ENCODE assay signal across 25 cellular contexts in the genomic region with DNA sequence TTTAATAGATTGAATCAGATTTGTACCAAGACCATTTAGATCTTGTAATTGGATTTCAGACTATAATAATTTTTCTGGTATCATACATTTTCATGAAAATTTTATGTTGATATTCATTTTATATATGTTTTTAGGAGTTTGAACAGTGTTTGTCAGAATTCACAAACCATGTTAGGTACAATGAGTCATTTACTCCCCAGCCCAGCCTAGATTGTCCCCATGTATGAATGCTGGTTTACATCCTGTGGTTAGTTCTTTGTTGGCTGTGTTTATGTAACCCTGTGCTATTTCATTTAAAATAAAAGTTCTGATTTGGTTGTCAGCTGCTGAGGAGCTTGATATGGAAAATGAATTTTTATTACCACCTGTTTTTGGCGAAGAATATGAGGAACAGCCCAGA.
A peak's percentile ranks its signal among the peaks of the same experiment; 100 is the strongest.
DNase-seq lines count a peak whose midpoint lies in the region; ATAC-seq and TF ChIP-seq lines count a peak whose summit lies in the region.
"Had no signal": no experiment of that assay in that cellular context is flagged by ENCODE, and none has a peak within 500 bp of the region (broad histone marks: within the 10 kb centered on the region; RNA-seq: fewer than 3 reads in every experiment).

No MANE protein-coding gene starts in this region.

- H3K4me3 Mint-ChIP-seq in MCF 10A (ENCODE audit: unreplicated experiment) (no peak overlapping the region), immature natural killer cell (peak overlapping the region in 1 of 5 donors; percentile 36)
- no peak overlapping the region for H3K4me3 Mint-ChIP-seq in activated naive CD8-positive, alpha-beta T cell treated with anti-CD3 and anti-CD28 coated beads, Interleukin-2, amount 50 U/mL, for 24 hours
- H3K4me3 Mint-ChIP-seq: endodermal cell, H9, nephron progenitor cell had no signal

- no peak overlapping the region for H3K4me2 ChIP-seq in mammary epithelial cell (ENCODE audit: insufficient read depth, low read depth, low read length)

- peak; percentile 37 for DNase-seq in mammary epithelial cell
- DNase-seq in MCF 10A (ENCODE audit: unreplicated experiment): no peak
- no peak for DNase-seq in activated naive CD8-positive, alpha-beta T cell treated with anti-CD3 and anti-CD28 coated beads, Interleukin-2, amount 50 U/mL, for 24 hours
- peak; percentile 51 for DNase-seq in fibroblast of pulmonary artery (ENCODE audit: low read depth)
- DNase-seq in immature natural killer cell: no peak
- no peak for DNase-seq in substantia nigra (lab: John Stamatoyannopoulos, UW)
- DNase-seq in stimulated activated CD8-positive, alpha-beta memory T cell treated with anti-CD3 and anti-CD28 coated beads, Interleukin-4, amount 100 ng/mL, for 48 hours: no peak
- DNase-seq: activated gamma-delta T cell; DMS 273 treated with DMSO at 0.1 percent for 48 hours; endodermal cell; foreskin melanocyte; H9; left cardiac atrium; midbrain; NCI-H187 treated with DMSO at 0.1 percent for 48 hours; nephron progenitor cell; RPMI8226; stimulated activated CD4-positive, alpha-beta T cell treated with anti-CD3 and anti-CD28 coated beads, Interleukin-4, amount 100 ng/mL, for 24 hours; T-helper 9 cell had no signal

- no peaks in the 10 kb centered on the region for H3K79me2 ChIP-seq in mammary epithelial cell (ENCODE audit: insufficient read depth, low read length)

- H3K36me3 Mint-ChIP-seq in MCF 10A (ENCODE audit: insufficient read depth, unreplicated experiment) (peaks cover 64% of the 10 kb centered on the region), immature natural killer cell (peaks cover 5 to 48% (median 20%) of the 10 kb centered on the region in 3 donors)
- H3K36me3 Mint-ChIP-seq in activated naive CD8-positive, alpha-beta T cell treated with anti-CD3 and anti-CD28 coated beads, Interleukin-2, amount 50 U/mL, for 24 hours (ENCODE audit: low read depth): peaks cover 33% of the 10 kb centered on the region

- BruUV-seq in mammary epithelial cell (replicated peaks; lab: Mats Ljungman, UMichigan): no TSS peak
- BruUV-seq in MCF 10A (replicated peaks; lab: Mats Ljungman, UMichigan): no TSS peak

- no peaks in the 10 kb centered on the region for H3K9me3 ChIP-seq in mammary epithelial cell (replicated peaks; ENCODE audit: insufficient read depth, low read length)
- H3K9me3 ChIP-seq: suprapubic skin had no signal

- intact Hi-C loops in mammary epithelial cell (cut with micrococcal nuclease): no loop called here
- intact Hi-C loops in MCF 10A (cut with micrococcal nuclease): no loop called here

- no peaks in the 10 kb centered on the region for H3K27me3 ChIP-seq in mammary epithelial cell (ENCODE audit: insufficient read depth, low read length)
- H3K27me3 ChIP-seq: suprapubic skin had no signal

- H3K4me1 Mint-ChIP-seq in MCF 10A (ENCODE audit: insufficient read depth, unreplicated experiment) (no peaks in the 10 kb centered on the region), immature natural killer cell (peaks cover under 1 to 6% of the 10 kb centered on the region in 2 donors)
- H3K4me1 Mint-ChIP-seq in activated naive CD8-positive, alpha-beta T cell treated with anti-CD3 and anti-CD28 coated beads, Interleukin-2, amount 50 U/mL, for 24 hours: no peaks in the 10 kb centered on the region
- H3K4me1 Mint-ChIP-seq: endodermal cell, H9, nephron progenitor cell had no signal

- H3K27ac Mint-ChIP-seq in MCF 10A (ENCODE audit: low read depth, unreplicated experiment) (no peak overlapping the region), immature natural killer cell (no peak overlapping the region)
- no peak overlapping the region for H3K27ac Mint-ChIP-seq in activated naive CD8-positive, alpha-beta T cell treated with anti-CD3 and anti-CD28 coated beads, Interleukin-2, amount 50 U/mL, for 24 hours
- H3K27ac Mint-ChIP-seq: endodermal cell, H9, nephron progenitor cell, progenitor cell of endocrine pancreas had no signal

- H3K27ac ChIP-seq in mammary epithelial cell (ENCODE audit: insufficient read depth, low read depth, low read length) (no peak overlapping the region), substantia nigra (ENCODE audit: low read depth, low read length, poor library complexity, severe bottlenecking) (no peak overlapping the region)
- H3K27ac ChIP-seq: suprapubic skin had no signal

- CTCF ChIA-PET in mammary epithelial cell (lab: Charles Lee; ENCODE audit: low non-redundant PET): no interaction called here
- CTCF ChIA-PET in MCF 10A (lab: Yijun Ruan, JAX): no interaction called here

- no peaks in the 10 kb centered on the region for H3K27me3 Mint-ChIP-seq in MCF 10A (ENCODE audit: insufficient read depth, unreplicated experiment)
- no peaks in the 10 kb centered on the region for H3K27me3 Mint-ChIP-seq in activated naive CD8-positive, alpha-beta T cell treated with anti-CD3 and anti-CD28 coated beads, Interleukin-2, amount 50 U/mL, for 24 hours
- H3K27me3 Mint-ChIP-seq in immature natural killer cell (ENCODE audit: low read depth in 3 of 3): no peaks in the 10 kb centered on the region
- H3K27me3 Mint-ChIP-seq: progenitor cell of endocrine pancreas had no signal

- dilution Hi-C loops in mammary epithelial cell (cut with HindIII; ENCODE audit: low sequenced_read_pairs): no loop called here

- in situ Hi-C loops in mammary epithelial cell (cut with MboI; ENCODE audit: low sequenced_read_pairs in 2 of 2): no loop called here

- peaks cover 3% of the 10 kb centered on the region for H3K4me1 ChIP-seq in mammary epithelial cell (ENCODE audit: insufficient read depth, low read length)
- H3K4me1 ChIP-seq: suprapubic skin had no signal

- no peaks in the 10 kb centered on the region for H4K20me1 ChIP-seq in mammary epithelial cell (ENCODE audit: insufficient read depth, low read length)

- H2AFZ ChIP-seq in mammary epithelial cell (ENCODE audit: low read depth, low read length): no peak overlapping the region

- TF ChIP-seq CTCF in mammary epithelial cell (conservative IDR thresholded peaks at IDR 0.05 in 1 of 2, IDR thresholded peaks at IDR 0.05 in 1 of 2; ENCODE audit: extremely low read depth in 1 of 2, insufficient read depth in 1 of 2, low read depth in 1 of 2, low read length in 2 of 2) (no peak), MCF 10A (IDR thresholded peaks at IDR 0.05; ENCODE audit: unreplicated experiment) (no peak), fibroblast of pulmonary artery (IDR thresholded peaks at IDR 0.05; ENCODE audit: low read length, missing control alignments) (no peak)

- WGBS in mammary epithelial cell (ENCODE audit: low coverage, missing lambda C conversion rate): 100% methylated on average over 1 of the region's 1 CpG

- peaks cover 35% of the 10 kb centered on the region for H3K36me3 ChIP-seq in mammary epithelial cell (ENCODE audit: insufficient read depth, low read length)

- ATAC-seq in activated naive CD8-positive, alpha-beta T cell treated with anti-CD3 and anti-CD28 coated beads, Interleukin-2, amount 50 U/mL, for 24 hours: peak; percentile 46
- ATAC-seq in GM21723 (IDR thresholded peaks at IDR 0.05; ENCODE audit: unreplicated experiment): no peak
- ATAC-seq: activated CD4-positive, CD25-positive, alpha-beta regulatory T cell treated with anti-CD3 and anti-CD28 coated beads, Interleukin-2, amount 50 U/mL, for 24 hours; GM12878; left cardiac atrium; SK-N-SH treated with all-trans-retinoic acid at 6 μM for 48 hours had no signal

- H3K4me3 ChIP-seq in mammary epithelial cell (replicated peaks in 1 of 3; ENCODE audit: insufficient read depth in 1 of 3, low read depth in 2 of 3, low read length in 3 of 3): no peak overlapping the region
- H3K4me3 ChIP-seq in fibroblast of pulmonary artery (replicated peaks; ENCODE audit: low read depth, low read length): no peak overlapping the region
- H3K4me3 ChIP-seq: GM12878, suprapubic skin had no signal

- H3K9ac ChIP-seq in mammary epithelial cell (ENCODE audit: insufficient read depth, low read length): no peak overlapping the region

- H3K9me3 Mint-ChIP-seq in MCF 10A (ENCODE audit: unreplicated experiment): no peaks in the 10 kb centered on the region
- no peaks in the 10 kb centered on the region for H3K9me3 Mint-ChIP-seq in activated naive CD8-positive, alpha-beta T cell treated with anti-CD3 and anti-CD28 coated beads, Interleukin-2, amount 50 U/mL, for 24 hours
- H3K9me3 Mint-ChIP-seq in immature natural killer cell: no peaks in the 10 kb centered on the region
- H3K9me3 Mint-ChIP-seq: endodermal cell, H9, nephron progenitor cell had no signal

- POLR2A ChIA-PET in MCF 10A (lab: Yijun Ruan, JAX): no interaction called here

Comparison
In these comparisons a context has a peak if more than half of its experiments do, and no peak if none do; other contexts are left out.
1. DNase-seq: peak in mammary epithelial cell (single experiment) and fibroblast of pulmonary artery (single experiment); none in MCF 10A (single experiment), activated naive CD8-positive, alpha-beta T cell treated with anti-CD3 and anti-CD28 coated beads, Interleukin-2, amount 50 U/mL, for 24 hours (single experiment), immature natural killer cell (0 of 3), substantia nigra (0 of 49) and stimulated activated CD8-positive, alpha-beta memory T cell treated with anti-CD3 and anti-CD28 coated beads, Interleukin-4, amount 100 ng/mL, for 48 hours (single experiment).